Comparison of ENCODE assay signal across 9 cellular contexts in genomic region chr13:98216135-98216565, GRCh38. TPM values are rescaled to one million over a fixed set of nuclear protein-coding genes. Genes with fewer than 3 reads are reported as not detected.
DNase-seq lines count a peak whose midpoint lies in the region; ATAC-seq, FAIRE-seq and TF ChIP-seq lines count a peak whose summit lies in the region.
"Had no signal": no experiment of that assay in that cellular context is flagged by ENCODE, and none has a peak within 500 bp of the region (broad histone marks: within the 10 kb centered on the region; RNA-seq: fewer than 3 reads in every experiment).

No MANE protein-coding gene starts in this region.

- H3K4me3 ChIP-seq in fibroblast of pulmonary artery (replicated peaks; ENCODE audit: low read depth, low read length) (no peak overlapping the region), skeletal muscle satellite cell (ENCODE audit: low read length) (no peak overlapping the region), Caco-2 (ENCODE audit: low read depth, low read length) (no peak overlapping the region)

- no peaks in the 10 kb centered on the region for H3K4me1 Mint-ChIP-seq in stimulated activated effector memory CD8-positive, alpha-beta T cell treated with anti-CD3 and anti-CD28 coated beads, Interleukin-12 subunit alpha, Interleukin-12 subunit beta, amount 100 ng/mL, for 72 hours
- no peaks in the 10 kb centered on the region for H3K4me1 Mint-ChIP-seq in Caco-2 (ENCODE audit: low read depth, unreplicated experiment)

- POLR2A ChIA-PET in Caco-2 (lab: Charles Lee): no interaction called here

- H3K27me3 Mint-ChIP-seq in Caco-2 (ENCODE audit: insufficient read depth, unreplicated experiment): no peaks in the 10 kb centered on the region

- peak overlapping the region; percentile 40 for H3K4me2 ChIP-seq in skeletal muscle satellite cell (ENCODE audit: low read length)

- no peaks in the 10 kb centered on the region for H3K36me3 ChIP-seq in skeletal muscle satellite cell (ENCODE audit: insufficient read depth, low read length)
- no peaks in the 10 kb centered on the region; the same call in 1 of the 2 replicates for H3K36me3 ChIP-seq in Caco-2 (ENCODE audit: control insufficient read depth, insufficient read depth, low read length)

- no peak overlapping the region for H3K27ac Mint-ChIP-seq in stimulated activated effector memory CD8-positive, alpha-beta T cell treated with anti-CD3 and anti-CD28 coated beads, Interleukin-12 subunit alpha, Interleukin-12 subunit beta, amount 100 ng/mL, for 72 hours
- no peak overlapping the region for H3K27ac Mint-ChIP-seq in Caco-2 (ENCODE audit: unreplicated experiment)

- no peak overlapping the region for H3K9ac ChIP-seq in skeletal muscle satellite cell (ENCODE audit: low read depth, low read length)

- H3K4me1 ChIP-seq in skeletal muscle satellite cell (ENCODE audit: control insufficient read depth, insufficient read depth, low read length) (peaks cover 36% of the 10 kb centered on the region), Caco-2 (no peaks in the 10 kb centered on the region)

- H3K9me3 ChIP-seq in skeletal muscle satellite cell (replicated peaks; ENCODE audit: low read length) (no peaks in the 10 kb centered on the region), Caco-2 (no peaks in the 10 kb centered on the region)

- H3K27me3 ChIP-seq in skeletal muscle satellite cell (ENCODE audit: control insufficient read depth, insufficient read depth, low read length) (no peaks in the 10 kb centered on the region), Caco-2 (replicated peaks; ENCODE audit: control insufficient read depth, insufficient read depth, low read length) (no peaks in the 10 kb centered on the region)

- CTCF ChIA-PET in Caco-2 (lab: Charles Lee): no interaction called here

- DNase-seq in RCC 7860 (ENCODE audit: low spot score): peak; percentile 86
- peak; percentile 46 for DNase-seq in fibroblast of pulmonary artery (ENCODE audit: low read depth)
- DNase-seq in stimulated activated effector memory CD8-positive, alpha-beta T cell treated with anti-CD3 and anti-CD28 coated beads, Interleukin-12 subunit alpha, Interleukin-12 subunit beta, amount 100 ng/mL, for 72 hours (ENCODE audit: low spot score in 2 of 2): no peak
- no peak for DNase-seq in Caco-2
- no peak for DNase-seq in NCI-H774 (lab: John Stamatoyannopoulos, UW)
- DNase-seq: activated T-cell treated with anti-CD3 and anti-CD28 coated beads, Interleukin-2, amount 50 U/mL, for 48 hours had no signal

- no peaks in the 10 kb centered on the region for H3K36me3 Mint-ChIP-seq in stimulated activated effector memory CD8-positive, alpha-beta T cell treated with anti-CD3 and anti-CD28 coated beads, Interleukin-12 subunit alpha, Interleukin-12 subunit beta, amount 100 ng/mL, for 72 hours
- H3K36me3 Mint-ChIP-seq in Caco-2 (ENCODE audit: insufficient read depth, unreplicated experiment): peaks cover 59% of the 10 kb centered on the region

- H3K9me3 Mint-ChIP-seq in stimulated activated effector memory CD8-positive, alpha-beta T cell treated with anti-CD3 and anti-CD28 coated beads, Interleukin-12 subunit alpha, Interleukin-12 subunit beta, amount 100 ng/mL, for 72 hours: no peaks in the 10 kb centered on the region
- peaks cover 7% of the 10 kb centered on the region for H3K9me3 Mint-ChIP-seq in Caco-2 (ENCODE audit: unreplicated experiment)

- peak; percentile 35 for ATAC-seq in GM18511 (IDR thresholded peaks at IDR 0.05; ENCODE audit: unreplicated experiment)
- no peak for ATAC-seq in GM21515 (IDR thresholded peaks at IDR 0.05; ENCODE audit: unreplicated experiment)
- no peak for ATAC-seq in stimulated activated effector memory CD8-positive, alpha-beta T cell treated with anti-CD3 and anti-CD28 coated beads, Interleukin-12 subunit alpha, Interleukin-12 subunit beta, amount 100 ng/mL, for 72 hours

- intact Hi-C loops in Caco-2 (cut with micrococcal nuclease; ENCODE audit: unreplicated experiment): no loop called here

- no peak for TF ChIP-seq CTCF in fibroblast of pulmonary artery (IDR thresholded peaks at IDR 0.05; ENCODE audit: low read length, missing control alignments)
- TF ChIP-seq CTCF in Caco-2 (IDR thresholded peaks at IDR 0.05; ENCODE audit: insufficient read depth in 1 of 2, low read depth in 1 of 2, low read length in 1 of 2, severe bottlenecking in 1 of 2, unreplicated experiment in 1 of 2): no peak

- peak; percentile 85 for FAIRE-seq in RCC 7860 (lab: Jason Lieb, UNC)

- H3K4me3 Mint-ChIP-seq in stimulated activated effector memory CD8-positive, alpha-beta T cell treated with anti-CD3 and anti-CD28 coated beads, Interleukin-12 subunit alpha, Interleukin-12 subunit beta, amount 100 ng/mL, for 72 hours: no peak overlapping the region
- H3K4me3 Mint-ChIP-seq in Caco-2 (ENCODE audit: unreplicated experiment): no peak overlapping the region

- BruUV-seq in Caco-2 (replicated peaks; lab: Mats Ljungman, UMichigan): no TSS peak

RNA-seq across cellular contexts. Expression of gene RNF113B, which starts 39.1 kb away (rescaled TPM):
- total RNA-seq in skeletal muscle satellite cell (2012; rRNA removed): not detected in 2 replicates
- not detected in 2 replicates for total RNA-seq in Caco-2 (2022)

Comparison
In these comparisons a context has a peak if more than half of its experiments do, and no peak if none do; other contexts are left out.
1. DNase-seq: peak in RCC 7860 (single experiment) and fibroblast of pulmonary artery (single experiment); none in stimulated activated effector memory CD8-positive, alpha-beta T cell treated with anti-CD3 and anti-CD28 coated beads, Interleukin-12 subunit alpha, Interleukin-12 subunit beta, amount 100 ng/mL, for 72 hours (0 of 2), Caco-2 (0 of 2) and NCI-H774 (single experiment).